Comparison of ENCODE assay signal across 8 cellular contexts in genomic region chr2:164061129-164061746, GRCh38.
DNase-seq lines count a peak whose midpoint lies in the region; ATAC-seq and TF ChIP-seq lines count a peak whose summit lies in the region.

No MANE protein-coding gene starts in this region.

- no peak overlapping the region for H3K4ac ChIP-seq in neuronal stem cell (ENCODE audit: low read length)

- no peaks in the 10 kb centered on the region for H4K20me1 ChIP-seq in OCI-LY3 (ENCODE audit: insufficient read depth, low read length)

- no peak overlapping the region for H3K27ac ChIP-seq in OCI-LY3 (ENCODE audit: low read length)
- H3K27ac ChIP-seq in esophagus squamous epithelium: no peak overlapping the region
- no peak overlapping the region for H3K27ac ChIP-seq in neuronal stem cell (replicated peaks; ENCODE audit: low read length)

- no peak overlapping the region for H4K91ac ChIP-seq in neuronal stem cell (ENCODE audit: low read depth, low read length, poor library complexity)

- no peak overlapping the region for H3K14ac ChIP-seq in neuronal stem cell (ENCODE audit: low read length)

- H3K18ac ChIP-seq in neuronal stem cell (ENCODE audit: low read length): no peak overlapping the region

- no peaks in the 10 kb centered on the region for H3K79me2 ChIP-seq in OCI-LY3 (ENCODE audit: low read length)

- H2BK12ac ChIP-seq in neuronal stem cell (ENCODE audit: low read length): no peak overlapping the region

- intact Hi-C loops in esophagus squamous epithelium (cut with DNase I): no loop called here

- H2AK5ac ChIP-seq in neuronal stem cell (ENCODE audit: low read depth, low read length): no peak overlapping the region

- H3K27me3 ChIP-seq in OCI-LY3 (ENCODE audit: low read depth, low read length) (0 out of 2 replicates have a peak, but pooled peaks cover 2% of the 10 kb centered on the region), esophagus squamous epithelium (no peaks in the 10 kb centered on the region), neuronal stem cell (ENCODE audit: control insufficient read depth in 3 of 3, insufficient read depth in 3 of 3, low read depth in 1 of 3, low read length in 3 of 3) (no peaks in the 10 kb centered on the region)

- no peak overlapping the region for H2BK5ac ChIP-seq in neuronal stem cell (ENCODE audit: low read length)

- no peak overlapping the region for H3K23ac ChIP-seq in neuronal stem cell (ENCODE audit: low read depth, low read length, poor library complexity)

- DNase-seq in ACHN (peak; percentile 56), GM13976 (ENCODE audit: low spot score) (peak; percentile 17), esophagus squamous epithelium (lab: John Stamatoyannopoulos, UW) (no peak), neuronal stem cell (ENCODE audit: low spot score) (peak; percentile 40)
- DNase-seq in activated CD4-positive, CD25-positive, alpha-beta regulatory T cell (lab: John Stamatoyannopoulos, UW): no peak

- H3K4me2 ChIP-seq in OCI-LY3 (ENCODE audit: low read length): peak overlapping the region; percentile 38; the same call in 1 of the 2 replicates
- no peak overlapping the region for H3K4me2 ChIP-seq in neuronal stem cell (ENCODE audit: insufficient read depth, low read length, poor library complexity, severe bottlenecking)

- H2AFZ ChIP-seq in OCI-LY3 (ENCODE audit: low read depth, low read length): peak overlapping the region; percentile 28; the same call in 1 of the 2 replicates
- H2AFZ ChIP-seq in neuronal stem cell (ENCODE audit: low read length): no peak overlapping the region

- in situ Hi-C loops in ACHN (cut with HindIII; ENCODE audit: low pct_ligation_motif_present, low pct_unique_long_range_greater_than_20kb, low sequenced_read_pairs): no loop called here
- in situ Hi-C loops in GM13976 (cut with MboI; ENCODE audit: low sequenced_read_pairs, unreplicated experiment): loop anchor here (25.0 kb wide), 2 partner anchors 724 to 874 kb away; no protein-coding TSS in a partner anchor

- H3K36me3 ChIP-seq in OCI-LY3 (replicated peaks; ENCODE audit: low read depth, low read length) (no peaks in the 10 kb centered on the region), esophagus squamous epithelium (no peaks in the 10 kb centered on the region), neuronal stem cell (replicated peaks in 1 of 2; ENCODE audit: control insufficient read depth in 2 of 2, insufficient read depth in 2 of 2, low read length in 2 of 2) (no peaks in the 10 kb centered on the region)

- H2BK120ac ChIP-seq in neuronal stem cell (ENCODE audit: low read depth, low read length): no peak overlapping the region

- H3K4me3 ChIP-seq in OCI-LY3 (ENCODE audit: low read length): no peak overlapping the region
- no peak overlapping the region for H3K4me3 ChIP-seq in esophagus squamous epithelium
- no peak overlapping the region for H3K4me3 ChIP-seq in neuronal stem cell (ENCODE audit: low read length in 2 of 2)

- H3K9ac ChIP-seq in OCI-LY3 (ENCODE audit: low read length) (no peak overlapping the region), neuronal stem cell (ENCODE audit: low read depth, low read length, poor library complexity) (no peak overlapping the region)

- TF ChIP-seq CTCF in GM13976 (IDR thresholded peaks at IDR 0.05; ENCODE audit: borderline replicate concordance, control extremely low read depth, extremely low read depth, insufficient read depth, missing control alignments) (peak; percentile 67), OCI-LY3 (IDR thresholded peaks at IDR 0.05; ENCODE audit: low read depth, low read length) (peak; percentile 84), esophagus squamous epithelium (IDR thresholded peaks at IDR 0.05) (peak in 5 of 6 experiments; percentile 39 to 73 (median 46))

- H3K79me1 ChIP-seq in neuronal stem cell (ENCODE audit: low read depth, low read length): no peaks in the 10 kb centered on the region

- no peak for TF ChIP-seq POLR2A in esophagus squamous epithelium (IDR thresholded peaks at IDR 0.05)

- no peak overlapping the region for H4K8ac ChIP-seq in neuronal stem cell (ENCODE audit: low read depth, low read length)

- no peak overlapping the region for H2BK15ac ChIP-seq in neuronal stem cell (ENCODE audit: low read length)

- H3K9me3 ChIP-seq in OCI-LY3 (ENCODE audit: insufficient read depth, low read length) (no peaks in the 10 kb centered on the region), esophagus squamous epithelium (no peaks in the 10 kb centered on the region), neuronal stem cell (replicated peaks in 1 of 2; ENCODE audit: control insufficient read depth in 2 of 2, insufficient read depth in 1 of 2, low read depth in 1 of 2, low read length in 2 of 2) (no peaks in the 10 kb centered on the region)

- H3K4me1 ChIP-seq in OCI-LY3 (ENCODE audit: low read length) (peaks cover 8% of the 10 kb centered on the region; the same call in 1 of the 2 replicates), esophagus squamous epithelium (no peaks in the 10 kb centered on the region), neuronal stem cell (ENCODE audit: control insufficient read depth in 2 of 2, insufficient read depth in 1 of 2, low read depth in 1 of 2, low read length in 2 of 2) (peaks cover 0 to 3% of the 10 kb centered on the region in 2 donors)

- 9 to 12% methylated on average over 2 of the region's 2 CpGs for WGBS in esophagus squamous epithelium, 2 donors
- no CpG with 5 or more reads among the region's 2 CpGs for WGBS in neuronal stem cell (ENCODE audit: extremely low coverage in 2 of 2, insufficient read length in 2 of 2, insufficient replicate concordance in 1 of 2), 2 donors

- ATAC-seq in HG03095 (IDR thresholded peaks at IDR 0.05; ENCODE audit: unreplicated experiment): peak; percentile 78
- ATAC-seq in GM21515 (IDR thresholded peaks at IDR 0.05; ENCODE audit: unreplicated experiment): no peak

Comparison
In these comparisons a context has a peak if more than half of its experiments do, and no peak if none do; other contexts are left out.
1. DNase-seq: peak in ACHN (single experiment), GM13976 (single experiment) and neuronal stem cell (single experiment); none in esophagus squamous epithelium (single experiment) and activated CD4-positive, CD25-positive, alpha-beta regulatory T cell (0 of 4).
2. Peak in every context shown above with its lines, with median percentiles within 50 percentile points of each other: CTCF ChIP-seq.